Comparison of ENCODE assay signal across 8 cellular contexts in the genomic region with DNA sequence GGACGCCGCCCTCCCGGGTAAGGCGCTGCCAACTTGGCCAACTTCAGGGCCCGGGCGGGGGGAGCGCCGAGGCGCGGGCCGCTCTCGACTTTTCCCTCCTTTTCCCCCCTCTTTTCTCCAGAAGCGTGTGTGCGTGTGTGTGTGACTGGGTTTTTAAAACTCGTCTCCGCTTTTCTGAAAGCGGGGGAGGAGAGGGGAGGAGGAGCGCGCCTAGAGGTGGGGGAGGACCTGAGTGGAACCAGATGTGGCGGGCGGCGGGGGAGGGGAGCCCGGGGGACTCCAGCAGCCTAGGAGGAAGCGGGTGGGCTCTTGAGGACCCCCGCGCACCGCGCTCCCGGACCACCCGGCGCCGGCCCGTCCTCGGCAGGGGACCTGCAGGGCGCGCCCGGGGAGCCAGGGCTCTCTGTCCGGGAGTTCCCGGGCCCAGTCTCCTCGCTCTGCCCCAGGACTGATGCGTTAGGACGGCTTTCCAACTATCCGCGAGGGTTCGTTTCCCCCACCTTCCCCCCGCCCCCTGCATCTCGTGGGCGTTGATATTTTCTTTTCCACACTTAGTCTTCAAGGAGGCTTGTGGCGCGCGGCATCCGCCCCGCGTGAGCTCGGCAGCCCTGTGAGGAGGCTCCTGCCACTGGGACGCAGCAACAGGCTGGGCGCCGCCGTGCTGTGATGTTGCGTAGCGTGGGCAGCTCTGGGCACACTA. TPM values are rescaled to one million over a fixed set of nuclear protein-coding genes. Genes with fewer than 3 reads are reported as not detected.
DNase-seq lines count a peak whose midpoint lies in the region; ATAC-seq and TF ChIP-seq lines count a peak whose summit lies in the region.

No MANE protein-coding gene starts in this region.

- peaks cover 27% of the 10 kb centered on the region for H3K4me1 Mint-ChIP-seq in activated T-cell treated with anti-CD3 and anti-CD28 coated beads, Interleukin-2, amount 50 U/mL, for 72 hours (ENCODE audit: low read depth)

- H3K36me3 Mint-ChIP-seq in activated T-cell treated with anti-CD3 and anti-CD28 coated beads, Interleukin-2, amount 50 U/mL, for 72 hours (ENCODE audit: insufficient read depth in 2 of 2) = no peaks in the 10 kb centered on the region

- H2AK5ac ChIP-seq in trophoblast cell (ENCODE audit: low read length) = peak overlapping the region; percentile 24

- H2BK5ac ChIP-seq in trophoblast cell (ENCODE audit: low read depth, low read length, poor library complexity) = peak overlapping the region; percentile 78

- H2BK120ac ChIP-seq in trophoblast cell (ENCODE audit: insufficient read depth, low read length, poor library complexity) = peak overlapping the region; percentile 79

- H3K27ac Mint-ChIP-seq in activated T-cell treated with anti-CD3 and anti-CD28 coated beads, Interleukin-2, amount 50 U/mL, for 72 hours = peak overlapping the region; percentile 78

- intact Hi-C loops in head of caudate nucleus (cut with DNase I) = no loop called here

- 0 out of 2 replicates have a peak overlapping the region, but pooled peaks have one; percentile 7 for H3K4me2 ChIP-seq in KMS-11
- H3K4me2 ChIP-seq in trophoblast cell (ENCODE audit: low read length) = peak overlapping the region; percentile 88

- 0 out of 2 replicates have a peak overlapping the region, but pooled peaks have one; percentile 30 for H2AFZ ChIP-seq in KMS-11 (ENCODE audit: low read depth)
- H2AFZ ChIP-seq in trophoblast cell (ENCODE audit: insufficient read depth, low read length, poor library complexity) = peak overlapping the region; percentile 33

- H3K4me1 ChIP-seq in KMS-11 (ENCODE audit: low read depth, poor library complexity, severe bottlenecking) = no peaks in the 10 kb centered on the region
- peaks cover 26 to 28% of the 10 kb centered on the region in 2 experiments for H3K4me1 ChIP-seq in trophoblast cell (ENCODE audit: control insufficient read depth in 1 of 2, insufficient read depth in 2 of 2, low read length in 2 of 2)

- no peaks in the 10 kb centered on the region for H3K9me3 ChIP-seq in trophoblast cell (ENCODE audit: insufficient read depth, low read depth, low read length)

- H3K23ac ChIP-seq in trophoblast cell (ENCODE audit: low read length) = no peak overlapping the region

- no peaks in the 10 kb centered on the region for H3K36me3 ChIP-seq in GM06990 (ENCODE audit: control insufficient read depth, insufficient read depth, low read length)
- H3K36me3 ChIP-seq in KMS-11 (ENCODE audit: insufficient read depth) = no peaks in the 10 kb centered on the region
- peaks cover 14 to 22% of the 10 kb centered on the region in 2 experiments for H3K36me3 ChIP-seq in trophoblast cell (ENCODE audit: control insufficient read depth in 1 of 2, insufficient read depth in 2 of 2, low read length in 2 of 2)

- peaks cover 36% of the 10 kb centered on the region for H3K27me3 Mint-ChIP-seq in activated T-cell treated with anti-CD3 and anti-CD28 coated beads, Interleukin-2, amount 50 U/mL, for 72 hours (ENCODE audit: low read depth)

- H3K27me3 ChIP-seq in GM06990 (replicated peaks; ENCODE audit: control insufficient read depth, insufficient read depth, low read length) = no peaks in the 10 kb centered on the region; the same call in 1 of the 2 replicates
- peaks cover 26% of the 10 kb centered on the region for H3K27me3 ChIP-seq in KMS-11 (ENCODE audit: insufficient read depth, low read depth)
- H3K27me3 ChIP-seq in trophoblast cell (ENCODE audit: insufficient read depth, low read length) = no peaks in the 10 kb centered on the region

- H4K12ac ChIP-seq in trophoblast cell (ENCODE audit: low read depth, low read length) = peak overlapping the region; percentile 20

- peak overlapping the region; percentile 77 for H3K14ac ChIP-seq in trophoblast cell (ENCODE audit: low read length)

- ATAC-seq in activated T-cell treated with anti-CD3 and anti-CD28 coated beads, Interleukin-2, amount 50 U/mL, for 72 hours (replicated peaks in 1 of 2) = peak; percentile 63 to 64
- no peak for ATAC-seq in HG03457 (IDR thresholded peaks at IDR 0.05; ENCODE audit: unreplicated experiment)

- no peaks in the 10 kb centered on the region for H3K9me3 Mint-ChIP-seq in activated T-cell treated with anti-CD3 and anti-CD28 coated beads, Interleukin-2, amount 50 U/mL, for 72 hours

- peak overlapping the region; percentile 75 for H3K4ac ChIP-seq in trophoblast cell (ENCODE audit: low read depth, low read length)

- WGBS in trophoblast cell (ENCODE audit: extremely low coverage, insufficient coverage, insufficient read length) = no CpG with 5 or more reads among the region's 61 CpGs

- H3K4me3 Mint-ChIP-seq in activated T-cell treated with anti-CD3 and anti-CD28 coated beads, Interleukin-2, amount 50 U/mL, for 72 hours = peak overlapping the region; percentile 90 to 95

- peak overlapping the region; percentile 88 for H4K91ac ChIP-seq in trophoblast cell (ENCODE audit: low read depth, low read length)

- DNase-seq in GM06990 (ENCODE audit: extremely low read depth, insufficient read length) (peak; percentile 52), head of caudate nucleus (peak in 41 of 42 donors; percentile 7 to 82 (median 59)), trophoblast cell (peak in 1 of 2 donors; percentile 29), DMS153 treated with DMSO at 0.1 percent for 48 hours (lab: John Stamatoyannopoulos, UW; ENCODE audit: unreplicated experiment) (no peak)
- peak; percentile 35 to 45 for DNase-seq in activated T-cell treated with anti-CD3 and anti-CD28 coated beads, Interleukin-2, amount 50 U/mL, for 72 hours
- no peak for DNase-seq in effector CD4-positive, alpha-beta T cell

- peak overlapping the region; percentile 89 for H3K18ac ChIP-seq in trophoblast cell (ENCODE audit: low read length)

- H3K79me2 ChIP-seq in KMS-11 (ENCODE audit: insufficient read depth, low read depth) (no peaks in the 10 kb centered on the region), trophoblast cell (ENCODE audit: control insufficient read depth, insufficient read depth, low read length, poor library complexity) (peaks cover 11% of the 10 kb centered on the region)

- H3K4me3 ChIP-seq in GM06990 (replicated peaks; ENCODE audit: low read depth, low read length) (peak overlapping the region; percentile 62), KMS-11 (IDR thresholded peaks at IDR 0.05; ENCODE audit: insufficient read depth, low read depth, low read length) (no peak overlapping the region), trophoblast cell (ENCODE audit: low read depth, low read length) (peak overlapping the region; percentile 86)

- no peak overlapping the region for H3K9ac ChIP-seq in KMS-11
- H3K9ac ChIP-seq in trophoblast cell (ENCODE audit: low read length) = peak overlapping the region; percentile 82

- H4K20me1 ChIP-seq in KMS-11 (ENCODE audit: insufficient read depth) = no peaks in the 10 kb centered on the region

- H3K27ac ChIP-seq in KMS-11 = no peak overlapping the region
- peak overlapping the region; percentile 90 for H3K27ac ChIP-seq in trophoblast cell (ENCODE audit: low read depth, low read length)

- H2BK12ac ChIP-seq in trophoblast cell (ENCODE audit: low read length) = peak overlapping the region; percentile 28

- TF ChIP-seq CTCF in GM06990 (IDR thresholded peaks at IDR 0.05; ENCODE audit: insufficient read depth, low read length, poor library complexity, severe bottlenecking) (no peak), KMS-11 (conservative IDR thresholded peaks at IDR 0.05; ENCODE audit: low read depth, low read length) (no peak)

- peaks cover 24% of the 10 kb centered on the region for H3K79me1 ChIP-seq in trophoblast cell (ENCODE audit: low read length)

- H4K8ac ChIP-seq in trophoblast cell (ENCODE audit: low read depth, low read length) = peak overlapping the region; percentile 86

RNA-seq across cellular contexts. Expression of gene MRC2, which starts 0.6 kb away (rescaled TPM):
- total RNA-seq in activated T-cell treated with anti-CD3 and anti-CD28 coated beads, Interleukin-2, amount 50 U/mL, for 72 hours = 10 to 100 TPM in 1 of 2 donors, 1 to 10 TPM in 1; 6.1 to 14.2 TPM
- 70.3 and 73.6 TPM in 2 replicates for polyA plus RNA-seq in trophoblast cell (2013)

Comparison
In these comparisons a context has a peak if more than half of its experiments do, and no peak if none do; other contexts are left out.
1. DNase-seq: peak in GM06990 (single experiment), activated T-cell treated with anti-CD3 and anti-CD28 coated beads, Interleukin-2, amount 50 U/mL, for 72 hours (2 of 2) and head of caudate nucleus (41 of 42); none in effector CD4-positive, alpha-beta T cell (single experiment) and DMS153 treated with DMSO at 0.1 percent for 48 hours (single experiment).